Comparison of ENCODE assay signal across 1 cellular context in genomic region chr1:184974837-184975115, GRCh38.
TF ChIP-seq lines count a peak whose summit lies in the region.

No MANE protein-coding gene starts in this region.

TF ChIP-seq in HCT116, 20 proteins besides CTCF, POLR2A, EP300 and RAD21 (continued from another document):
- TF ChIP-seq REST (IDR thresholded peaks at IDR 0.05; ENCODE audit: low read depth) = no peak
- TF ChIP-seq YY1 (IDR thresholded peaks at IDR 0.05; ENCODE audit: extremely low read depth, insufficient replicate concordance, low read depth, low read length) = no peak
- TF ChIP-seq POLR2AphosphoS5 (IDR thresholded peaks at IDR 0.05; ENCODE audit: low read depth, low read length) = no peak
- no peak for TF ChIP-seq ELF1 (IDR thresholded peaks at IDR 0.05; ENCODE audit: borderline replicate concordance, low read depth)
- TF ChIP-seq JUND (IDR thresholded peaks at IDR 0.05) = no peak
- no peak for TF ChIP-seq ZFX (IDR thresholded peaks at IDR 0.05)
- TF ChIP-seq SRF (IDR thresholded peaks at IDR 0.05; ENCODE audit: low read depth) = no peak
- no peak for TF ChIP-seq ZNF274 (IDR thresholded peaks at IDR 0.05; ENCODE audit: low read depth, low read length)
- no peak for TF ChIP-seq ZBTB33 (IDR thresholded peaks at IDR 0.05; ENCODE audit: extremely low read depth, insufficient replicate concordance, low read length)
- no peak for TF ChIP-seq EGR1 (IDR thresholded peaks at IDR 0.05; ENCODE audit: low read depth)
- TF ChIP-seq EZH2 (IDR thresholded peaks at IDR 0.05) = no peak
